Comparison of ENCODE assay signal across 2 cellular contexts in the genomic region with DNA sequence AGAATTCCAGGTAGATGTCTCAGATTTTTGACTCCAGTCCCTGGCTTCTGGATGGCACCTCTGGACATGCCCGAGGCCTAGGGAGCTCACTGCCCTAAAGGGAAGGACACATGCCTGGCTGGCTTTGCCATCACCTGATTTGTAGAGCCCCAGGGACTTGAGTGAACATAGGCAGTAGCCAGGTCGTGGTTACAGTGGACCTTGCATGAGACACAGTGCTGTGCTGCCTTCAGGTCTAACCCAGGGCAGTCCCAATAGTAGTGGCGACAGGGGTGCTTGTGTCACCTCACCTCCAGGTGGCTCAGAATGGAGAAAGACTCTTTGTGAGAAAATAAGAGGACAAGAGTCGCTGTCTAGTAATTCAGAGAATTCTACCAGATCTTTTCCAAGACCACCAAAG.
TF ChIP-seq lines count a peak whose summit lies in the region.

No MANE protein-coding gene starts in this region.

TF ChIP-seq in HepG2, 621 proteins besides CTCF, POLR2A, EP300 and RAD21 (continued from another document):
- no peak for TF ChIP-seq FOXC1 (CRISPR knock-in tag; IDR thresholded peaks at IDR 0.05; ENCODE audit: borderline replicate concordance)
- no peak for TF ChIP-seq ZNF326 (CRISPR knock-in tag; IDR thresholded peaks at IDR 0.05; ENCODE audit: borderline replicate concordance)

TF ChIP-seq in GM12878, 131 proteins besides CTCF, POLR2A, EP300 and RAD21 (continued from another document):
- TF ChIP-seq, protein P1, sequence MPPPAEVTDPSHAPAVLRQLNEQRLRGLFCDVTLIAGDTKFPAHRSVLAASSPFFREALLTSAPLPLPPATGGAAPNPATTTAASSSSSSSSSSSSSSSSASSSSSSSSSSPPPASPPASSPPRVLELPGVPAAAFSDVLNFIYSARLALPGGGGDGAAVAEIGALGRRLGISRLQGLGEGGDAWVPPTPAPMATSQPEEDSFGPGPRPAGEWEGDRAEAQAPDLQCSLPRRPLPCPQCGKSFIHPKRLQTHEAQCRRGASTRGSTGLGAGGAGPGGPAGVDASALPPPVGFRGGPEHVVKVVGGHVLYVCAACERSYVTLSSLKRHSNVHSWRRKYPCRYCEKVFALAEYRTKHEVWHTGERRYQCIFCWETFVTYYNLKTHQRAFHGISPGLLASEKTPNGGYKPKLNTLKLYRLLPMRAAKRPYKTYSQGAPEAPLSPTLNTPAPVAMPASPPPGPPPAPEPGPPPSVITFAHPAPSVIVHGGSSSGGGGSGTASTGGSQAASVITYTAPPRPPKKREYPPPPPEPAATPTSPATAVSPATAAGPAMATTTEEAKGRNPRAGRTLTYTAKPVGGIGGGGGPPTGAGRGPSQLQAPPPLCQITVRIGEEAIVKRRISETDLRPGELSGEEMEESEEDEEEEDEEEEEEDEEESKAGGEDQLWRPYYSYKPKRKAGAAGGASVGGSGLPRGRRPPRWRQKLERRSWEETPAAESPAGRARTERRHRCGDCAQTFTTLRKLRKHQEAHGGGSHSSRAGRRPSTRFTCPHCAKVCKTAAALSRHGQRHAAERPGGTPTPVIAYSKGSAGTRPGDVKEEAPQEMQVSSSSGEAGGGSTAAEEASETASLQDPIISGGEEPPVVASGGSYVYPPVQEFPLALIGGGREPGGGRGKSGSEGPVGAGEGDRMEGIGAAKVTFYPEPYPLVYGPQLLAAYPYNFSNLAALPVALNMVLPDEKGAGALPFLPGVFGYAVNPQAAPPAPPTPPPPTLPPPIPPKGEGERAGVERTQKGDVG (CRISPR knock-in tag; IDR thresholded peaks at IDR 0.05): no peak
- no peak for TF ChIP-seq ASH2L (IDR thresholded peaks at IDR 0.05; ENCODE audit: borderline replicate concordance, low read depth)
- no peak for TF ChIP-seq ZZZ3 (IDR thresholded peaks at IDR 0.05; ENCODE audit: control insufficient read depth, insufficient read length, low read depth)
- no peak for TF ChIP-seq SREBF2 (IDR thresholded peaks at IDR 0.05; ENCODE audit: low read length)
- no peak for TF ChIP-seq ZNF207 (IDR thresholded peaks at IDR 0.05; ENCODE audit: borderline replicate concordance)
- no peak for TF ChIP-seq RCOR1 (conservative IDR thresholded peaks at IDR 0.05; ENCODE audit: low read depth, low read length)
- TF ChIP-seq PML (IDR thresholded peaks at IDR 0.05; ENCODE audit: low read length): no peak
- no peak for TF ChIP-seq SPI1 (IDR thresholded peaks at IDR 0.05; ENCODE audit: borderline replicate concordance, insufficient read depth, low read depth, low read length)
- TF ChIP-seq EGR1 (IDR thresholded peaks at IDR 0.05; ENCODE audit: borderline replicate concordance in 1 of 2, low read depth in 2 of 2, low read length in 2 of 2): no peak
- no peak for TF ChIP-seq PAX8 (IDR thresholded peaks at IDR 0.05)
TF ChIP-seq in GM12878: peak in this region for 0.
